ENCODE assay signal across 10 cellular contexts in genomic region chr6:18330548-18331066, GRCh38. TPM values are rescaled to one million over a fixed set of nuclear protein-coding genes. Genes with fewer than 3 reads are reported as not detected.
DNase-seq lines count a peak whose midpoint lies in the region; ATAC-seq and TF ChIP-seq lines count a peak whose summit lies in the region.
"Had no signal": no experiment of that assay in that cellular context is flagged by ENCODE, and none has a peak within 500 bp of the region (broad histone marks: within the 10 kb centered on the region; RNA-seq: fewer than 3 reads in every experiment).

No MANE protein-coding gene starts in this region.

- H4K91ac ChIP-seq in neuronal stem cell (ENCODE audit: low read depth, low read length, poor library complexity) = no peak overlapping the region

- H3K79me1 ChIP-seq in neuronal stem cell (ENCODE audit: low read depth, low read length) = no peaks in the 10 kb centered on the region

- H3K27me3 ChIP-seq in GM06990 (replicated peaks; ENCODE audit: control insufficient read depth, insufficient read depth, low read length) (no peaks in the 10 kb centered on the region), adrenal gland (no peaks in the 10 kb centered on the region), neuronal stem cell (ENCODE audit: control insufficient read depth in 3 of 3, insufficient read depth in 3 of 3, low read depth in 1 of 3, low read length in 3 of 3) (no peaks in the 10 kb centered on the region)

- WGBS in adrenal gland, 4 donors = 67 to 71% (median 69%) methylated on average over 6 of the region's 6 CpGs
- no CpG with 5 or more reads among the region's 6 CpGs for WGBS in neuronal stem cell (ENCODE audit: extremely low coverage in 2 of 2, insufficient read length in 2 of 2, insufficient replicate concordance in 1 of 2), 2 donors

- TF ChIP-seq CTCF in GM06990 (IDR thresholded peaks at IDR 0.05; ENCODE audit: insufficient read depth, low read length, poor library complexity, severe bottlenecking) = no peak
- TF ChIP-seq CTCF in adrenal gland (IDR thresholded peaks at IDR 0.05) = no peak

- no peak overlapping the region for H2BK15ac ChIP-seq in neuronal stem cell (ENCODE audit: low read length)

- H3K36me3 ChIP-seq in GM06990 (ENCODE audit: control insufficient read depth, insufficient read depth, low read length) (no peaks in the 10 kb centered on the region), adrenal gland (replicated peaks in 1 of 2) (no peaks in the 10 kb centered on the region), neuronal stem cell (replicated peaks in 1 of 2; ENCODE audit: control insufficient read depth in 2 of 2, insufficient read depth in 2 of 2, low read length in 2 of 2) (no peaks in the 10 kb centered on the region)

- no peak overlapping the region for H2AK5ac ChIP-seq in neuronal stem cell (ENCODE audit: low read depth, low read length)

- intact Hi-C loops in adrenal gland (cut with DNase I) = no loop called here

- DNase-seq in GM06990 (ENCODE audit: extremely low read depth, insufficient read length) (peak; percentile 42), adrenal gland (peak in 1 of 7 donors; percentile 22), neuronal stem cell (ENCODE audit: low spot score) (no peak), SW 1271 (lab: John Stamatoyannopoulos, UW) (no peak)
- DNase-seq: activated T-cell treated with anti-CD3 and anti-CD28 coated beads, Interleukin-2, amount 50 U/mL, for 4 hours; stimulated activated naive CD4-positive, alpha-beta T cell treated with Interleukin-2 at 50 U/mL for 16 hours had no signal

- no peak overlapping the region for H2BK12ac ChIP-seq in neuronal stem cell (ENCODE audit: low read length)

- H3K9ac ChIP-seq in neuronal stem cell (ENCODE audit: low read depth, low read length, poor library complexity) = no peak overlapping the region

- H2BK120ac ChIP-seq in neuronal stem cell (ENCODE audit: low read depth, low read length) = no peak overlapping the region

- no peak overlapping the region for H3K4ac ChIP-seq in neuronal stem cell (ENCODE audit: low read length)

- H3K9me3 ChIP-seq in adrenal gland (replicated peaks in 1 of 3) = no peaks in the 10 kb centered on the region
- no peaks in the 10 kb centered on the region for H3K9me3 ChIP-seq in neuronal stem cell (replicated peaks in 1 of 2; ENCODE audit: control insufficient read depth in 2 of 2, insufficient read depth in 1 of 2, low read depth in 1 of 2, low read length in 2 of 2)

- H3K4me1 ChIP-seq in adrenal gland (replicated peaks in 1 of 2) (no peaks in the 10 kb centered on the region), neuronal stem cell (ENCODE audit: control insufficient read depth in 2 of 2, insufficient read depth in 1 of 2, low read depth in 1 of 2, low read length in 2 of 2) (no peaks in the 10 kb centered on the region)

- no peak for TF ChIP-seq POLR2A in adrenal gland (IDR thresholded peaks at IDR 0.05)

- H3K18ac ChIP-seq in neuronal stem cell (ENCODE audit: low read length) = no peak overlapping the region

- H2AFZ ChIP-seq in neuronal stem cell (ENCODE audit: low read length) = peak overlapping the region; percentile 8

- no peak overlapping the region for H2BK5ac ChIP-seq in neuronal stem cell (ENCODE audit: low read length)

- no peak overlapping the region for H3K14ac ChIP-seq in neuronal stem cell (ENCODE audit: low read length)

- H3K23ac ChIP-seq in neuronal stem cell (ENCODE audit: low read depth, low read length, poor library complexity) = no peak overlapping the region

- peak; percentile 46 for ATAC-seq in HG02852 (IDR thresholded peaks at IDR 0.05; ENCODE audit: unreplicated experiment)
- ATAC-seq in HG03520 (IDR thresholded peaks at IDR 0.05; ENCODE audit: unreplicated experiment) = no peak
- no peak for ATAC-seq in HG03135 (IDR thresholded peaks at IDR 0.05; ENCODE audit: unreplicated experiment)
- no peak for ATAC-seq in SK-N-SH treated with all-trans-retinoic acid at 6 μM for 48 hours
- ATAC-seq: activated T-cell treated with anti-CD3 and anti-CD28 coated beads, Interleukin-2, amount 50 U/mL, for 4 hours had no signal

- H3K27ac ChIP-seq in adrenal gland = peak overlapping the region in 4 of 5 donors; percentile 30 to 73 (median 51)
- H3K27ac ChIP-seq in neuronal stem cell (replicated peaks; ENCODE audit: low read length) = no peak overlapping the region

- H4K8ac ChIP-seq in neuronal stem cell (ENCODE audit: low read depth, low read length) = no peak overlapping the region

- no peak overlapping the region for H3K4me3 ChIP-seq in GM06990 (replicated peaks; ENCODE audit: low read depth, low read length)
- H3K4me3 ChIP-seq in adrenal gland = no peak overlapping the region
- no peak overlapping the region for H3K4me3 ChIP-seq in neuronal stem cell (ENCODE audit: low read length in 2 of 2)

- H3K4me2 ChIP-seq in neuronal stem cell (ENCODE audit: insufficient read depth, low read length, poor library complexity, severe bottlenecking) = no peak overlapping the region

TF ChIP-seq in SK-N-SH treated with all-trans-retinoic acid at 6 μM for 48 hours, 23 proteins besides CTCF, POLR2A, EP300 and RAD21:
- no peak for TF ChIP-seq ZFP3 (CRISPR knock-in tag; IDR thresholded peaks at IDR 0.05)
- no peak for TF ChIP-seq CREB5 (CRISPR knock-in tag; IDR thresholded peaks at IDR 0.05; ENCODE audit: low read depth)
- TF ChIP-seq CSRNP3 (CRISPR knock-in tag; IDR thresholded peaks at IDR 0.05) = no peak
- no peak for TF ChIP-seq ZNF8 (CRISPR knock-in tag; IDR thresholded peaks at IDR 0.05)
- no peak for TF ChIP-seq TCF4 (CRISPR knock-in tag; IDR thresholded peaks at IDR 0.05; ENCODE audit: borderline replicate concordance)
- no peak for TF ChIP-seq CSDC2 (CRISPR knock-in tag; IDR thresholded peaks at IDR 0.05)
- TF ChIP-seq TOX (CRISPR knock-in tag; IDR thresholded peaks at IDR 0.05; ENCODE audit: borderline replicate concordance) = no peak
- no peak for TF ChIP-seq GLIS3 (CRISPR knock-in tag; IDR thresholded peaks at IDR 0.05)
- no peak for TF ChIP-seq RARB (CRISPR knock-in tag; IDR thresholded peaks at IDR 0.05)
- no peak for TF ChIP-seq ZC3H10 (CRISPR knock-in tag; IDR thresholded peaks at IDR 0.05)
- TF ChIP-seq POU6F1 (CRISPR knock-in tag; IDR thresholded peaks at IDR 0.05; ENCODE audit: borderline replicate concordance, low read depth) = no peak
- no peak for TF ChIP-seq PATZ1 (CRISPR knock-in tag; IDR thresholded peaks at IDR 0.05; ENCODE audit: borderline replicate concordance)
- no peak for TF ChIP-seq OSR1 (CRISPR knock-in tag; IDR thresholded peaks at IDR 0.05)
- TF ChIP-seq ZNF70 (CRISPR knock-in tag; IDR thresholded peaks at IDR 0.05) = no peak

RNA-seq across cellular contexts. Expression of gene RNF144B, which starts 56.5 kb away (rescaled TPM):
- total RNA-seq in adrenal gland = 10 to 100 TPM in 1 of 8 donors, 1 to 10 TPM in 7; 3.2 to 11.0 (median 8.4) TPM
- polyA plus RNA-seq in adrenal gland = 1 to 10 TPM; 1.9 to 2.4 (median 2.4) TPM
- polyA plus RNA-seq in neuronal stem cell (2013, experiment 1 of 2) = 0.10 TPM
- polyA plus RNA-seq in neuronal stem cell (2013, experiment 2 of 2) = 0.11 TPM
